In the genomic region with DNA sequence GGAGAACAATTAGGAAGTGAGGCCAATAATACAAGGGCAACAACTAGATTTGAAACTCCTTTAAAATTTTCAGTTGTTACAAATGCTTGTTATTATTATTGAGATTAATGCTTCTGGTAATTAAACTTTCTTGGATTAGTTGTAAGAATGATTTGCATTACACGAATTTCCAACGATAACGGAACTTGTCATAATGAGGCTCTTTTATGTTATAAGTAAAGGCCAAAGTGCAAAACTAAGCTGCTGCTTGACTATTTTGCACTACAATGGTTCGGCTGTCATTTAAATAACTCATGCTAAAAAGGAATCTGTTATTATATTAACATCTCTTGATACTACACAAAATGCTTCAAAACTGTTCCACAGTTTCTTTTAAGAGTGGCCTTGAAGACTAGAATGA, we compare ENCODE assay signal across 24 cellular contexts.
A peak's percentile ranks its signal among the peaks of the same experiment; 100 is the strongest.
DNase-seq lines count a peak whose midpoint lies in the region; ATAC-seq and TF ChIP-seq lines count a peak whose summit lies in the region.
"Had no signal": no experiment of that assay in that cellular context is flagged by ENCODE, and none has a peak within 500 bp of the region (broad histone marks: within the 10 kb centered on the region; RNA-seq: fewer than 3 reads in every experiment).

No MANE protein-coding gene starts in this region.

- no peaks in the 10 kb centered on the region for H3K36me3 Mint-ChIP-seq in GM23338 (ENCODE audit: low read depth)
- H3K36me3 Mint-ChIP-seq: CD8-positive, alpha-beta T cell had no signal

- no peaks in the 10 kb centered on the region for H3K9me3 Mint-ChIP-seq in GM23338
- H3K9me3 Mint-ChIP-seq: CD4-positive, alpha-beta T cell; CD8-positive, alpha-beta T cell had no signal

- H3F3A ChIP-seq in GM23338 (replicated peaks; ENCODE audit: low read depth), result no peaks in the 10 kb centered on the region
- H3F3A ChIP-seq in GM23248 (ENCODE audit: insufficient read depth), result no peaks in the 10 kb centered on the region

- TF ChIP-seq CTCF in GM23338 (conservative IDR thresholded peaks at IDR 0.05; ENCODE audit: low read depth in 2 of 2), result no peak
- no peak for TF ChIP-seq CTCF in KMS-11 (conservative IDR thresholded peaks at IDR 0.05; ENCODE audit: low read depth, low read length)
- no peak for TF ChIP-seq CTCF in left lung (IDR thresholded peaks at IDR 0.05)

- H4K20me1 ChIP-seq in GM23338 (replicated peaks; ENCODE audit: insufficient read depth) (no peaks in the 10 kb centered on the region), KMS-11 (ENCODE audit: insufficient read depth) (no peaks in the 10 kb centered on the region), GM23248 (ENCODE audit: insufficient read depth) (no peaks in the 10 kb centered on the region)
- H4K20me1 ChIP-seq: BLaER1 treated with 17β-estradiol and CSF1 and Interleukin-3, amounts not matched to agents 10 nM and 100 nM had no signal

- H3K9me3 ChIP-seq in endocrine pancreas (ENCODE audit: control insufficient read depth, low read length) (no peaks in the 10 kb centered on the region), left lung (no peaks in the 10 kb centered on the region), GM23248 (ENCODE audit: low read depth) (no peaks in the 10 kb centered on the region)
- H3K9me3 ChIP-seq: A549; BLaER1 treated with 17β-estradiol and CSF1 and Interleukin-3, amounts not matched to agents 10 nM and 100 nM; Caco-2 had no signal

- intact Hi-C loops in left lung (cut with DNase I), result no loop called here

- 53 to 56% methylated on average over 4 of the region's 4 CpGs for WGBS in GM23248 (ENCODE audit: low coverage in 1 of 2, low lambda C conversion rate in 2 of 2, missing lambda C conversion rate in 2 of 2), 2 experiments

- H2AFZ ChIP-seq in GM23338 (no peak overlapping the region), KMS-11 (ENCODE audit: low read depth) (peak overlapping the region; percentile 72; the same call in 1 of the 2 replicates), GM23248 (no peak overlapping the region)

- H3K4me1 ChIP-seq in GM23338 (ENCODE audit: insufficient read depth) (peaks cover 18% of the 10 kb centered on the region), KMS-11 (ENCODE audit: low read depth, poor library complexity, severe bottlenecking) (peaks cover 56% of the 10 kb centered on the region), endocrine pancreas (ENCODE audit: control insufficient read depth, insufficient read depth, low read length) (peaks cover 14% of the 10 kb centered on the region), left lung (no peaks in the 10 kb centered on the region), GM23248 (ENCODE audit: insufficient read depth) (no peaks in the 10 kb centered on the region)
- H3K4me1 ChIP-seq: A549; BLaER1 treated with 17β-estradiol and CSF1 and Interleukin-3, amounts not matched to agents 10 nM and 100 nM; Caco-2 had no signal

- no peak overlapping the region for H3K4me3 ChIP-seq in GM23338
- no peak overlapping the region for H3K4me3 ChIP-seq in KMS-11 (IDR thresholded peaks at IDR 0.05; ENCODE audit: insufficient read depth, low read depth, low read length)
- H3K4me3 ChIP-seq in endocrine pancreas (ENCODE audit: control insufficient read depth, insufficient read depth, low read length), result peak overlapping the region; percentile 22
- no peak overlapping the region for H3K4me3 ChIP-seq in left lung
- no peak overlapping the region for H3K4me3 ChIP-seq in GM23248
- H3K4me3 ChIP-seq: A549; BLaER1 treated with 17β-estradiol and CSF1 and Interleukin-3, amounts not matched to agents 10 nM and 100 nM; GM12878 had no signal

- in situ Hi-C loops in KBM-7 (cut with MboI; ENCODE audit: low pct_unique_long_range_greater_than_20kb, low sequenced_read_pairs), result no loop called here
- in situ Hi-C loops in GM23248 (cut with MboI), result no loop called here

- no peaks in the 10 kb centered on the region for H3K27me3 ChIP-seq in GM23338 (ENCODE audit: insufficient read depth)
- no peaks in the 10 kb centered on the region for H3K27me3 ChIP-seq in KMS-11 (ENCODE audit: insufficient read depth, low read depth)
- H3K27me3 ChIP-seq in endocrine pancreas (ENCODE audit: control insufficient read depth, insufficient read depth, low read length), result no peaks in the 10 kb centered on the region
- H3K27me3 ChIP-seq in left lung, result no peaks in the 10 kb centered on the region
- H3K27me3 ChIP-seq in GM23248 (replicated peaks; ENCODE audit: insufficient read depth), result no peaks in the 10 kb centered on the region
- H3K27me3 ChIP-seq: BLaER1 treated with 17β-estradiol and CSF1 and Interleukin-3, amounts not matched to agents 10 nM and 100 nM had no signal

- peak overlapping the region; percentile 31; the same call in 1 of the 2 replicates for H3K27ac Mint-ChIP-seq in GM23338
- H3K27ac Mint-ChIP-seq: B cell; CD4-positive, alpha-beta T cell; CD8-positive, alpha-beta T cell had no signal

- H3K9me2 ChIP-seq in GM23338 (ENCODE audit: insufficient read depth) (no peaks in the 10 kb centered on the region), GM23248 (ENCODE audit: insufficient read depth) (no peaks in the 10 kb centered on the region)

- peaks cover 23% of the 10 kb centered on the region; the same call in 2 of the 3 replicates for H3K4me1 Mint-ChIP-seq in GM23338

- no peak overlapping the region for H3K27ac ChIP-seq in GM23338 (ENCODE audit: low read depth)
- H3K27ac ChIP-seq in KMS-11, result no peak overlapping the region; the same call in 1 of the 2 replicates
- no peak overlapping the region for H3K27ac ChIP-seq in left lung
- H3K27ac ChIP-seq in GM23248, result no peak overlapping the region
- H3K27ac ChIP-seq: 22Rv1; A549; BLaER1 treated with 17β-estradiol and CSF1 and Interleukin-3, amounts not matched to agents 10 nM and 100 nM; C4-2B had no signal

- H3K4me2 ChIP-seq in GM23338, result 0 out of 2 replicates have a peak overlapping the region, but pooled peaks have one; percentile 11
- H3K4me2 ChIP-seq in KMS-11, result no peak overlapping the region; the same call in 1 of the 2 replicates
- H3K4me2 ChIP-seq in GM23248 (ENCODE audit: unreplicated experiment), result no peak overlapping the region
- H3K4me2 ChIP-seq: A549; BLaER1 treated with 17β-estradiol and CSF1 and Interleukin-3, amounts not matched to agents 10 nM and 100 nM had no signal

- DNase-seq in GM23338 (ENCODE audit: low spot score) (no peak), KBM-7 (no peak), left lung (no peak), GM23248 (no peak)
- DNase-seq: AML-193; Caco-2; Calu3; CD4-positive, alpha-beta T cell; CD8-positive, alpha-beta T cell; DMS 273 treated with DMSO at 0.1 percent for 48 hours; DMS153; DMS53; DMS79; DND-41; EL; GDM1 had no signal

- ATAC-seq in GM23338, result no peak
- ATAC-seq in left lung, result no peak
- ATAC-seq: A549; CD8-positive, alpha-beta T cell had no signal

- no peak overlapping the region for H3K4me3 Mint-ChIP-seq in GM23338
- H3K4me3 Mint-ChIP-seq: B cell; CD4-positive, alpha-beta T cell; CD8-positive, alpha-beta T cell had no signal

- H3K79me2 ChIP-seq in GM23338 (replicated peaks; ENCODE audit: insufficient read depth), result no peaks in the 10 kb centered on the region
- H3K79me2 ChIP-seq in KMS-11 (ENCODE audit: insufficient read depth, low read depth), result no peaks in the 10 kb centered on the region
- H3K79me2 ChIP-seq in GM23248 (ENCODE audit: insufficient read depth), result no peaks in the 10 kb centered on the region

- no peaks in the 10 kb centered on the region for H3K27me3 Mint-ChIP-seq in GM23338 (ENCODE audit: insufficient read depth, low read depth, poor library complexity)
- H3K27me3 Mint-ChIP-seq: B cell; CD4-positive, alpha-beta T cell had no signal

- H3K36me3 ChIP-seq in GM23338 (ENCODE audit: insufficient read depth) (no peaks in the 10 kb centered on the region), KMS-11 (ENCODE audit: insufficient read depth) (no peaks in the 10 kb centered on the region), endocrine pancreas (ENCODE audit: control insufficient read depth, insufficient read depth, low read length) (no peaks in the 10 kb centered on the region), left lung (no peaks in the 10 kb centered on the region), GM23248 (ENCODE audit: low read depth) (no peaks in the 10 kb centered on the region)
- H3K36me3 ChIP-seq: BLaER1 treated with 17β-estradiol and CSF1 and Interleukin-3, amounts not matched to agents 10 nM and 100 nM had no signal

- H3K9ac ChIP-seq in KMS-11 (no peak overlapping the region), endocrine pancreas (ENCODE audit: control insufficient read depth, insufficient read depth, low read length) (no peak overlapping the region), GM23248 (no peak overlapping the region)
- H3K9ac ChIP-seq: BLaER1 treated with 17β-estradiol and CSF1 and Interleukin-3, amounts not matched to agents 10 nM and 100 nM had no signal

TF ChIP-seq in GM23338, 12 proteins besides CTCF, POLR2A, EP300 and RAD21 (continues in another document):
- no peak for TF ChIP-seq NANOG (IDR thresholded peaks at IDR 0.05; ENCODE audit: borderline replicate concordance)
- TF ChIP-seq ZNF331 (CRISPR knock-in tag; IDR thresholded peaks at IDR 0.05; ENCODE audit: low read depth), result no peak
